In genomic region chr22:25482868-25483639, GRCh38 we compare ENCODE assay signal across 15 cellular contexts.
DNase-seq lines count a peak whose midpoint lies in the region; ATAC-seq, FAIRE-seq and TF ChIP-seq lines count a peak whose summit lies in the region.
"Had no signal": no experiment of that assay in that cellular context is flagged by ENCODE, and none has a peak within 500 bp of the region (broad histone marks: within the 10 kb centered on the region; RNA-seq: fewer than 3 reads in every experiment).

No MANE protein-coding gene starts in this region.

- TF ChIP-seq CTCF in Calu3 (IDR thresholded peaks at IDR 0.05; ENCODE audit: unreplicated experiment) (no peak), LNCaP clone FGC (IDR thresholded peaks at IDR 0.05; ENCODE audit: control insufficient read depth, extremely low read depth, insufficient read depth) (no peak), GM12878 (IDR thresholded peaks at IDR 0.05 in 2 of 3, conservative IDR thresholded peaks at IDR 0.05 in 1 of 3; ENCODE audit: control insufficient read depth in 2 of 3, extremely low read depth in 1 of 3, insufficient read depth in 1 of 3, low read depth in 3 of 3, low read length in 3 of 3) (no peak), kidney (IDR thresholded peaks at IDR 0.05; ENCODE audit: borderline replicate concordance, extremely low read depth, insufficient read depth) (no peak)

- intact Hi-C loops in Calu3 (cut with micrococcal nuclease; ENCODE audit: unreplicated experiment): no loop called here
- intact Hi-C loops in GM12878 (cut with micrococcal nuclease; ENCODE audit: unreplicated experiment): no loop called here
- intact Hi-C loops in kidney (cut with DNase I): no loop called here

- FAIRE-seq in GM12878 (lab: Jason Lieb, UNC) (no peak), kidney (lab: Jason Lieb, UNC) (no peak)
- FAIRE-seq: K562 had no signal

- H3K9me3 ChIP-seq in GM12878 (replicated peaks; ENCODE audit: control insufficient read depth, insufficient read depth, low read length) (no peaks in the 10 kb centered on the region), kidney (ENCODE audit: control insufficient read depth in 1 of 2, low read length in 2 of 2) (no peaks in the 10 kb centered on the region)

- H3K9ac ChIP-seq in GM12878 (ENCODE audit: control insufficient read depth, insufficient read depth, low read length): no peak overlapping the region
- no peak overlapping the region for H3K9ac ChIP-seq in kidney (ENCODE audit: low read length in 2 of 2)
- H3K9ac ChIP-seq: BLaER1 treated with 17β-estradiol and CSF1 and Interleukin-3, amounts not matched to agents 10 nM and 100 nM had no signal

- H3K4me1 ChIP-seq in GM12878 (ENCODE audit: control insufficient read depth, insufficient read depth, low read length) (peaks cover 10% of the 10 kb centered on the region), kidney (ENCODE audit: control insufficient read depth in 1 of 2, insufficient read depth in 1 of 2, low read depth in 1 of 2, low read length in 2 of 2) (peaks cover 0 to 7% of the 10 kb centered on the region in 2 donors)

- H3K79me2 ChIP-seq in GM12878 (ENCODE audit: control insufficient read depth, insufficient read depth, low read length): no peaks in the 10 kb centered on the region

- in situ Hi-C loops in GM12878 (cut with MboI): no loop called here

- H3K27ac Mint-ChIP-seq in Calu3 (ENCODE audit: unreplicated experiment): peak overlapping the region; percentile 5
- H3K27ac Mint-ChIP-seq in activated CD4-positive, alpha-beta T cell treated with anti-CD3 and anti-CD28 coated beads, Interleukin-2, amount 10 ng/mL, durations not matched to agents 7 days and 5 days: no peak overlapping the region

- H3K27me3 Mint-ChIP-seq in Calu3 (ENCODE audit: unreplicated experiment): no peaks in the 10 kb centered on the region
- H3K27me3 Mint-ChIP-seq in activated CD4-positive, alpha-beta T cell treated with anti-CD3 and anti-CD28 coated beads, Interleukin-2, amount 10 ng/mL, durations not matched to agents 7 days and 5 days: no peaks in the 10 kb centered on the region
- H3K27me3 Mint-ChIP-seq: naive B cell had no signal

- no peaks in the 10 kb centered on the region; a peak in 1 of 4 replicates for H3K36me3 ChIP-seq in GM12878 (ENCODE audit: control insufficient read depth in 2 of 2, insufficient read depth in 2 of 2, low read length in 1 of 2)
- H3K36me3 ChIP-seq in kidney (ENCODE audit: control insufficient read depth in 1 of 2, insufficient read depth in 2 of 2, low read length in 2 of 2): peaks cover 2 to 3% of the 10 kb centered on the region in 2 donors

- H3K4me1 Mint-ChIP-seq in Calu3 (ENCODE audit: low read depth, unreplicated experiment): peaks cover 46% of the 10 kb centered on the region
- H3K4me1 Mint-ChIP-seq in activated CD4-positive, alpha-beta T cell treated with anti-CD3 and anti-CD28 coated beads, Interleukin-2, amount 10 ng/mL, durations not matched to agents 7 days and 5 days: peaks cover 29% of the 10 kb centered on the region

- H3K27me3 ChIP-seq in GM12878 (replicated peaks in 1 of 2; ENCODE audit: control insufficient read depth in 2 of 2, insufficient read depth in 2 of 2, low read length in 1 of 2): no peaks in the 10 kb centered on the region
- H3K27me3 ChIP-seq: BLaER1 treated with 17β-estradiol and CSF1 and Interleukin-3, amounts not matched to agents 10 nM and 100 nM had no signal

- RAD21 ChIA-PET in GM12878 (lab: Charles Lee; ENCODE audit: unreplicated experiment): interaction anchor here (1.3 to 4.3 kb wide), 4 partner anchors 61 to 290 kb away, joined by 3 to 21 read pairs (median 4); no protein-coding TSS in a partner anchor

- DNase-seq in Calu3 (no peak), LNCaP clone FGC (ENCODE audit: low read depth) (peak; percentile 14), GM12878 (ENCODE audit: low read depth, low spot score) (no peak), midbrain (lab: John Stamatoyannopoulos, UW) (peak; percentile 64), glomerular visceral epithelial cell (ENCODE audit: extremely low spot score) (no peak), kidney (no peak)
- no peak for DNase-seq in activated CD4-positive, alpha-beta T cell treated with anti-CD3 and anti-CD28 coated beads, Interleukin-2, amount 10 ng/mL, durations not matched to agents 7 days and 5 days
- DNase-seq in activated naive CD4-positive, alpha-beta T cell treated with anti-CD3 and anti-CD28 coated beads, Interleukin-2, amount 50 U/mL, for 16 hours: no peak
- DNase-seq: immature natural killer cell, naive B cell, NCI-H1930 had no signal

- H4K20me1 ChIP-seq in GM12878 (ENCODE audit: control insufficient read depth, insufficient read depth): no peaks in the 10 kb centered on the region
- H4K20me1 ChIP-seq: BLaER1 treated with 17β-estradiol and CSF1 and Interleukin-3, amounts not matched to agents 10 nM and 100 nM had no signal

- no peak for ATAC-seq in GM12878
- ATAC-seq: K562 had no signal

- no peak overlapping the region for H3K4me2 ChIP-seq in GM12878 (ENCODE audit: control insufficient read depth, insufficient read depth)

- no TSS peak for BruUV-seq in Calu3 (replicated peaks; lab: Mats Ljungman, UMichigan)
- TSS peak; percentile 17 for BruUV-seq in GM12878 (replicated peaks; lab: Mats Ljungman, UMichigan)

- H3K4me3 ChIP-seq in LNCaP clone FGC (ENCODE audit: low read depth, low read length): no peak overlapping the region
- no peak overlapping the region for H3K4me3 ChIP-seq in GM12878
- no peak overlapping the region for H3K4me3 ChIP-seq in kidney (ENCODE audit: low read length in 2 of 2)
- H3K4me3 ChIP-seq: BLaER1 treated with 17β-estradiol and CSF1 and Interleukin-3, amounts not matched to agents 10 nM and 100 nM; K562; SK-N-MC; skin epidermis had no signal

- POLR2A ChIA-PET in GM12878 (lab: Charles Lee): interaction anchor here (0.5 kb wide), 1 partner anchor 83 kb away, joined by 7 read pairs; no protein-coding TSS in a partner anchor
- POLR2A ChIA-PET in activated CD4-positive, alpha-beta T cell treated with anti-CD3 and anti-CD28 coated beads, Interleukin-2, amount 10 ng/mL, durations not matched to agents 7 days and 5 days (lab: Charles Lee): no interaction called here

- TF ChIP-seq RAD21 in GM12878 (IDR thresholded peaks at IDR 0.05; ENCODE audit: insufficient read depth, low read depth, low read length): no peak

- H2AFZ ChIP-seq in GM12878 (ENCODE audit: control insufficient read depth, low read depth, low read length): no peak overlapping the region

- TF ChIP-seq POLR2A in GM12878 (IDR thresholded peaks at IDR 0.05; ENCODE audit: low read depth, low read length): no peak

- TF ChIP-seq EP300 in GM12878 (IDR thresholded peaks at IDR 0.05; ENCODE audit: borderline replicate concordance in 1 of 2, control insufficient read depth in 1 of 2, low read depth in 2 of 2, low read length in 2 of 2): no peak

- peaks cover 24% of the 10 kb centered on the region for H3K36me3 Mint-ChIP-seq in Calu3 (ENCODE audit: insufficient read depth, unreplicated experiment)
- H3K36me3 Mint-ChIP-seq in activated CD4-positive, alpha-beta T cell treated with anti-CD3 and anti-CD28 coated beads, Interleukin-2, amount 10 ng/mL, durations not matched to agents 7 days and 5 days (ENCODE audit: low read depth): peaks cover 11% of the 10 kb centered on the region

- CTCF ChIA-PET in Calu3 (lab: Charles Lee) (interaction anchor here (1.1 to 1.3 kb wide), 2 partner anchors 31 to 290 kb away, joined by 3 read pairs; no protein-coding TSS in a partner anchor), GM12878 (lab: Yijun Ruan, JAX) (interaction anchor here (0.6 to 1.7 kb wide), 9 partner anchors 8 to 887 kb away, joined by 3 to 5 read pairs (median 4); no protein-coding TSS in a partner anchor)
- CTCF ChIA-PET in activated CD4-positive, alpha-beta T cell treated with anti-CD3 and anti-CD28 coated beads, Interleukin-2, amount 10 ng/mL, durations not matched to agents 7 days and 5 days (lab: Charles Lee): interaction anchor here (0.9 to 1.1 kb wide), 2 partner anchors 10 to 11 kb away, joined by 3 read pairs; no protein-coding TSS in a partner anchor

- H3K9me3 Mint-ChIP-seq in Calu3 (ENCODE audit: low read depth, unreplicated experiment): no peaks in the 10 kb centered on the region
- H3K9me3 Mint-ChIP-seq in activated CD4-positive, alpha-beta T cell treated with anti-CD3 and anti-CD28 coated beads, Interleukin-2, amount 10 ng/mL, durations not matched to agents 7 days and 5 days: peaks cover 3% of the 10 kb centered on the region
- H3K9me3 Mint-ChIP-seq: immature natural killer cell had no signal

- 91% methylated on average over 3 of the region's 3 CpGs for WGBS in GM12878 (ENCODE audit: insufficient coverage, insufficient replicate concordance, low lambda C conversion rate, missing lambda C conversion rate)

- H3K27ac ChIP-seq in GM12878 (ENCODE audit: control insufficient read depth, insufficient read depth) (no peak overlapping the region), kidney (ENCODE audit: low read depth in 2 of 2, low read length in 2 of 2) (no peak overlapping the region)
- H3K27ac ChIP-seq: BLaER1 treated with 17β-estradiol and CSF1 and Interleukin-3, amounts not matched to agents 10 nM and 100 nM; SK-N-MC; skin epidermis had no signal

- SMC1A ChIA-PET in GM12878 (lab: Charles Lee; ENCODE audit: uncharacterized antibody, unreplicated experiment): interaction anchor here (0.6 to 1.7 kb wide), 3 partner anchors 12 to 59 kb away, joined by 3 to 6 read pairs (median 5); no protein-coding TSS in a partner anchor

- H3K4me3 Mint-ChIP-seq in Calu3 (ENCODE audit: low read depth, unreplicated experiment): no peak overlapping the region
- no peak overlapping the region for H3K4me3 Mint-ChIP-seq in activated CD4-positive, alpha-beta T cell treated with anti-CD3 and anti-CD28 coated beads, Interleukin-2, amount 10 ng/mL, durations not matched to agents 7 days and 5 days
- H3K4me3 Mint-ChIP-seq: immature natural killer cell had no signal

TF ChIP-seq in GM12878, 131 proteins besides CTCF, POLR2A, EP300 and RAD21 (continues in another document):
- TF ChIP-seq IKZF1 (conservative IDR thresholded peaks at IDR 0.05) (no peak), RFX5 (IDR thresholded peaks at IDR 0.05; ENCODE audit: low read depth, low read length) (no peak), KLF5 (IDR thresholded peaks at IDR 0.05; ENCODE audit: partially characterized antibody) (no peak), SUPT20H (IDR thresholded peaks at IDR 0.05; ENCODE audit: borderline replicate concordance, control insufficient read depth, low read depth, low read length) (no peak), CEBPB (IDR thresholded peaks at IDR 0.05; ENCODE audit: borderline replicate concordance in 1 of 2, low read depth in 2 of 2, low read length in 2 of 2) (no peak), BHLHE40 (IDR thresholded peaks at IDR 0.05; ENCODE audit: borderline replicate concordance in 1 of 2, low read depth in 2 of 2, low read length in 1 of 2) (no peak), NR2C1 (IDR thresholded peaks at IDR 0.05) (no peak), MTA3 (IDR thresholded peaks at IDR 0.05; ENCODE audit: borderline replicate concordance, low read length) (no peak), LARP7 (IDR thresholded peaks at IDR 0.05) (no peak), JUND (IDR thresholded peaks at IDR 0.05; ENCODE audit: low read depth, low read length) (no peak)

Comparison
In these comparisons a context has a peak if more than half of its experiments do, and no peak if none do; other contexts are left out.
1. DNase-seq: peak in LNCaP clone FGC (single experiment) and midbrain (single experiment); none in Calu3 (single experiment), GM12878 (single experiment), glomerular visceral epithelial cell (single experiment), activated CD4-positive, alpha-beta T cell treated with anti-CD3 and anti-CD28 coated beads, Interleukin-2, amount 10 ng/mL, durations not matched to agents 7 days and 5 days (single experiment), activated naive CD4-positive, alpha-beta T cell treated with anti-CD3 and anti-CD28 coated beads, Interleukin-2, amount 50 U/mL, for 16 hours (single experiment) and kidney (single experiment).